Comparison of ENCODE assay signal across 1 cellular context in genomic region chr2:174492963-174493431, GRCh38.
TF ChIP-seq lines count a peak whose summit lies in the region.

No MANE protein-coding gene starts in this region.

TF ChIP-seq in K562, 482 proteins besides CTCF, POLR2A, EP300 and RAD21 (continued from another document):
- TF ChIP-seq ZNF609 (CRISPR knock-in tag; IDR thresholded peaks at IDR 0.05; ENCODE audit: borderline replicate concordance): no peak
- TF ChIP-seq TCF3 (CRISPR knock-in tag; IDR thresholded peaks at IDR 0.05): no peak
- no peak for TF ChIP-seq ZNF740 (CRISPR knock-in tag; IDR thresholded peaks at IDR 0.05)
- no peak for TF ChIP-seq ZNF740 (tag; IDR thresholded peaks at IDR 0.05)
- TF ChIP-seq POLR2B (IDR thresholded peaks at IDR 0.05; ENCODE audit: low read depth, partially characterized antibody): no peak
